In the genomic region with DNA sequence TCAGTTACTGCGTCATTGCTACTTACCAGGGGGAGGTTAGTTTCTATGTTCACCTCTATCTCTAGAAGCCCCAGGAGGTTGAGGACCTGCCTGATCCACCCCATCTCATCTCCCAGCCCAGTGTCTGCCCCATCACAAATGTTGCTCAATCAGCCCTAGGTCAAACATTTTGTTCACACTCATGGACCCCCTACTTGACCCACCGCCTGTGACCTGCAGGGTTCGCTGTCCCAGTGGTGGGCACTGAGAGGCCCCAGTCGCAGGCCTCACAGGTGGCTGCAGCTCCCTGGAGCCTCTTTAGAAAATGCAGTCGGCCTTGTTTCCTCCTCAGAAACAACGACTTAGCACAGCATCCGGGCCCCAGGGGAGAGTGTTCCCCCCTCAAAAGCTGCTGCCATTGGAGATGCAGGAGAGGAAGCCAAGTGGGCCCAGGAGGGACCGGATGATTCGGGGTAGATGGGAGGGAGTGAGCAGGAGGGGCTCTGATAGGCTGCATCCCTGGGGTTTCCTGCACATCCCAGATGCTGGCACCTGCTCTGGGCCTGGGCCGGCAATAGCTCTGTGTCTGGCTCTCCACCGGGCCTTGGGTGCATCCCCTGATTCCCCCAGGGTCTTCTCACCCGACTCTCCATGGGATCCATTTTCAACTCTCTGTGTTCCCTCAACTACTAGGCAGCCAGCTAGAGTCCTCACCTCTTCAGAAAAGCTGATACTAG, we compare ENCODE assay signal across 2 cellular contexts.
TF ChIP-seq lines count a peak whose summit lies in the region.

No MANE protein-coding gene starts in this region.

TF ChIP-seq in HepG2, 621 proteins besides CTCF, POLR2A, EP300 and RAD21:
- TF ChIP-seq HOXA9 (CRISPR knock-in tag; IDR thresholded peaks at IDR 0.05; ENCODE audit: borderline replicate concordance) (no peak), CEBPB (IDR thresholded peaks at IDR 0.05; ENCODE audit: borderline replicate concordance, low read depth, low read length) (peak; percentile 38; the same call in 1 of the 2 replicates), ZBTB1 (CRISPR knock-in tag; IDR thresholded peaks at IDR 0.05; ENCODE audit: borderline replicate concordance) (no peak)
TF ChIP-seq in HepG2: peak in this region for 1.

TF ChIP-seq in H1, 55 proteins besides CTCF, POLR2A, EP300 and RAD21:
- TF ChIP-seq CEBPB (IDR thresholded peaks at IDR 0.05; ENCODE audit: low read depth, low read length) = peak; percentile 74
- TF ChIP-seq EGR1 (IDR thresholded peaks at IDR 0.05; ENCODE audit: borderline replicate concordance, low read depth, low read length) = no peak
- no peak for TF ChIP-seq TEAD4 (IDR thresholded peaks at IDR 0.05; ENCODE audit: low read depth, low read length)
TF ChIP-seq in H1: peak in this region for 1.
